ENCODE assay signal across 22 cellular contexts in the genomic region with DNA sequence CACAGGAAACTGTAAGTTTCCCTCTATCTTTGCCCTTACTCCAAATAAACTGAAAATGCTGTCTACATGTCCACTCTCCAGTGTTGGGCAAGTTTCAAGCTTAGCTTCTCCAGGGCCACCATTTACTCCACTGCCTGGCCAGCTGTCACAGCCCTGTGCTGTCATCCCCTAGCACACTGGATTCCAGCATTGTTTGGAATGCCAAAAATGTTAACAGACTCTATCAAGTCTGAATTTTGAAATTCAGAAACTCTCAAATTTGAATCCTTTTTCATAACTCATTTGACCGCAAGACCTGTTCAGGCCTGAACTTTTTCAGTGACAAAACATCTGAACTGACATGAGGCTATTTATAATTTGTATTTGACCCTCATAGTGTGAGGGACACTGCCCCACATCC. TPM values are rescaled to one million over a fixed set of nuclear protein-coding genes. Genes with fewer than 3 reads are reported as not detected.
DNase-seq lines count a peak whose midpoint lies in the region; ATAC-seq and TF ChIP-seq lines count a peak whose summit lies in the region.
"Had no signal": no experiment of that assay in that cellular context is flagged by ENCODE, and none has a peak within 500 bp of the region (broad histone marks: within the 10 kb centered on the region; RNA-seq: fewer than 3 reads in every experiment).

No MANE protein-coding gene starts in this region.

- CTCF ChIA-PET in IMR-90 (lab: Yijun Ruan, JAX): no interaction called here
- CTCF ChIA-PET in activated CD4-positive, alpha-beta memory T cell treated with anti-CD3 and anti-CD28 coated beads for 36 hours (lab: Charles Lee): no interaction called here

- no peak overlapping the region for H3K4me3 ChIP-seq in IMR-90 (ENCODE audit: insufficient read depth, low read depth, low read length)
- H3K4me3 ChIP-seq in trophoblast cell (ENCODE audit: low read depth, low read length): no peak overlapping the region
- no peak overlapping the region for H3K4me3 ChIP-seq in psoas muscle
- H3K4me3 ChIP-seq: A549; BLaER1 treated with 17β-estradiol and CSF1 and Interleukin-3, amounts not matched to agents 10 nM and 100 nM; GM23338 had no signal

- H4K20me1 ChIP-seq in IMR-90 (ENCODE audit: insufficient read depth, low read length): no peaks in the 10 kb centered on the region
- H4K20me1 ChIP-seq: BLaER1 treated with 17β-estradiol and CSF1 and Interleukin-3, amounts not matched to agents 10 nM and 100 nM had no signal

- dilution Hi-C loops in IMR-90 (cut with HindIII; ENCODE audit: low sequenced_read_pairs, unreplicated experiment): no loop called here

- H3K36me3 Mint-ChIP-seq in mesothelial cell of epicardium: no peaks in the 10 kb centered on the region
- no peaks in the 10 kb centered on the region for H3K36me3 Mint-ChIP-seq in activated CD4-positive, alpha-beta memory T cell treated with anti-CD3 and anti-CD28 coated beads for 36 hours
- H3K36me3 Mint-ChIP-seq: CD8-positive, alpha-beta memory T cell had no signal

- peak overlapping the region; percentile 41 for H3K4ac ChIP-seq in IMR-90 (ENCODE audit: low read depth, low read length)
- no peak overlapping the region for H3K4ac ChIP-seq in trophoblast cell (ENCODE audit: low read depth, low read length)

- H3K14ac ChIP-seq in IMR-90 (replicated peaks; ENCODE audit: low read depth, low read length) (no peak overlapping the region), trophoblast cell (ENCODE audit: low read length) (no peak overlapping the region)

- H3K27me3 Mint-ChIP-seq in mesothelial cell of epicardium (ENCODE audit: low read depth): no peaks in the 10 kb centered on the region
- peaks cover 8% of the 10 kb centered on the region for H3K27me3 Mint-ChIP-seq in activated CD4-positive, alpha-beta memory T cell treated with anti-CD3 and anti-CD28 coated beads for 36 hours

- H4K91ac ChIP-seq in IMR-90 (ENCODE audit: insufficient read depth, low read depth, low read length) (no peak overlapping the region), trophoblast cell (ENCODE audit: low read depth, low read length) (no peak overlapping the region)

- peaks cover 13% of the 10 kb centered on the region for H3K9me1 ChIP-seq in IMR-90 (ENCODE audit: insufficient read depth, low read length)

- H4K5ac ChIP-seq in IMR-90 (ENCODE audit: low read depth, low read length): no peak overlapping the region

- H3K4me1 ChIP-seq in IMR-90 (ENCODE audit: control insufficient read depth, insufficient read depth, low read length) (peaks cover 8% of the 10 kb centered on the region), trophoblast cell (ENCODE audit: control insufficient read depth in 1 of 2, insufficient read depth in 2 of 2, low read length in 2 of 2) (peaks cover 4 to 5% of the 10 kb centered on the region in 2 experiments), psoas muscle (no peaks in the 10 kb centered on the region)
- H3K4me1 ChIP-seq: A549, BE2C had no signal

- intact Hi-C loops in IMR-90 (cut with micrococcal nuclease): loop anchor here (2.0 kb wide), 1 partner anchor 38 kb away; no protein-coding TSS in a partner anchor
- intact Hi-C loops in psoas muscle (cut with DNase I): loop anchor here in 1 of 2 donors (10.0 kb wide), 2 partner anchors 150 to 180 kb away; no protein-coding TSS in a partner anchor
- intact Hi-C loops in activated CD4-positive, alpha-beta memory T cell treated with anti-CD3 and anti-CD28 coated beads for 36 hours (cut with micrococcal nuclease): no loop called here

- H3K79me1 ChIP-seq in IMR-90 (ENCODE audit: low read depth in 1 of 2, low read length in 2 of 2): no peaks in the 10 kb centered on the region
- peaks cover 2% of the 10 kb centered on the region for H3K79me1 ChIP-seq in trophoblast cell (ENCODE audit: low read length)

- H2BK120ac ChIP-seq in IMR-90 (ENCODE audit: low read depth, low read length) (peak overlapping the region; percentile 37; the same call in 1 of the 2 replicates), trophoblast cell (ENCODE audit: insufficient read depth, low read length, poor library complexity) (no peak overlapping the region)

- H2BK5ac ChIP-seq in IMR-90 (ENCODE audit: low read depth, low read length, poor library complexity, severe bottlenecking): no peak overlapping the region
- H2BK5ac ChIP-seq in trophoblast cell (ENCODE audit: low read depth, low read length, poor library complexity): no peak overlapping the region

- H3K27me3 ChIP-seq in IMR-90 (ENCODE audit: control insufficient read depth, insufficient read depth, low read length): no peaks in the 10 kb centered on the region
- H3K27me3 ChIP-seq in trophoblast cell (ENCODE audit: insufficient read depth, low read length): no peaks in the 10 kb centered on the region
- H3K27me3 ChIP-seq in psoas muscle (ENCODE audit: insufficient read depth in 3 of 3, low read length in 2 of 3): no peaks in the 10 kb centered on the region
- H3K27me3 ChIP-seq: BE2C; BLaER1 treated with 17β-estradiol and CSF1 and Interleukin-3, amounts not matched to agents 10 nM and 100 nM had no signal

- no peak for TF ChIP-seq RAD21 in IMR-90 (IDR thresholded peaks at IDR 0.05; ENCODE audit: low read length)

- H3K79me2 ChIP-seq in trophoblast cell (ENCODE audit: control insufficient read depth, insufficient read depth, low read length, poor library complexity): peaks cover 2% of the 10 kb centered on the region

- H3K9me3 ChIP-seq in IMR-90 (ENCODE audit: control insufficient read depth, insufficient read depth, low read length) (no peaks in the 10 kb centered on the region), trophoblast cell (ENCODE audit: insufficient read depth, low read depth, low read length) (no peaks in the 10 kb centered on the region), psoas muscle (no peaks in the 10 kb centered on the region)
- H3K9me3 ChIP-seq: A549; BE2C; BLaER1 treated with 17β-estradiol and CSF1 and Interleukin-3, amounts not matched to agents 10 nM and 100 nM had no signal

- H4K8ac ChIP-seq in IMR-90 (ENCODE audit: low read depth in 2 of 2, low read length in 2 of 2): no peak overlapping the region
- no peak overlapping the region for H4K8ac ChIP-seq in trophoblast cell (ENCODE audit: low read depth, low read length)

- WGBS in IMR-90 (ENCODE audit: extremely low coverage in 2 of 2, insufficient read length in 1 of 2), 2 experiments: no CpG with 5 or more reads among the region's 1 CpG
- WGBS in trophoblast cell (ENCODE audit: extremely low coverage, insufficient coverage, insufficient read length): no CpG with 5 or more reads among the region's 1 CpG
- WGBS in psoas muscle, 3 donors: 63 to 74% (median 69%) methylated on average over 1 of the region's 1 CpG

- peak overlapping the region; percentile 38; the same call in 1 of the 2 replicates for H3K23ac ChIP-seq in IMR-90 (ENCODE audit: low read depth, low read length)
- no peak overlapping the region for H3K23ac ChIP-seq in trophoblast cell (ENCODE audit: low read length)

- TF ChIP-seq POLR2A in IMR-90 (IDR thresholded peaks at IDR 0.05; ENCODE audit: low read depth, low read length): no peak

- in situ Hi-C loops in IMR-90 (cut with MboI; ENCODE audit: low sequenced_read_pairs): no loop called here

- H3K27ac Mint-ChIP-seq in mesothelial cell of epicardium: peak overlapping the region; percentile 30
- H3K27ac Mint-ChIP-seq in activated CD4-positive, alpha-beta memory T cell treated with anti-CD3 and anti-CD28 coated beads for 36 hours: no peak overlapping the region
- H3K27ac Mint-ChIP-seq: CD14-positive monocyte; CD4-positive, alpha-beta T cell; CD8-positive, alpha-beta memory T cell; GM23338 had no signal

- BruUV-seq in IMR-90 (replicated peaks; lab: Mats Ljungman, UMichigan): no TSS peak

- peaks cover 63% of the 10 kb centered on the region for H3K4me1 Mint-ChIP-seq in mesothelial cell of epicardium
- H3K4me1 Mint-ChIP-seq in activated CD4-positive, alpha-beta memory T cell treated with anti-CD3 and anti-CD28 coated beads for 36 hours (ENCODE audit: low read depth): peaks cover 3% of the 10 kb centered on the region

- DNase-seq in IMR-90 (no peak), mesothelial cell of epicardium (ENCODE audit: low spot score in 2 of 2, unreplicated experiment in 2 of 2) (no peak), trophoblast cell (peak; percentile 70 to 95), psoas muscle (no peak), islet precursor cell (no peak)
- DNase-seq in activated CD4-positive, alpha-beta memory T cell treated with anti-CD3 and anti-CD28 coated beads for 36 hours: no peak
- DNase-seq: 8988T; ACHN; AML-193; BE2C; Calu3; CD4-positive, alpha-beta T cell; CD8-positive, alpha-beta memory T cell; DMS53; DMS79 treated with DMSO at 0.1 percent for 48 hours; GF-D8; H9 had no signal

- H3K27ac ChIP-seq in IMR-90 (ENCODE audit: insufficient read depth, low read length) (no peak overlapping the region), trophoblast cell (ENCODE audit: low read depth, low read length) (no peak overlapping the region), psoas muscle (no peak overlapping the region)
- H3K27ac ChIP-seq: A549; BLaER1 treated with 17β-estradiol and CSF1 and Interleukin-3, amounts not matched to agents 10 nM and 100 nM had no signal

- H3K18ac ChIP-seq in IMR-90 (ENCODE audit: low read depth, low read length): no peak overlapping the region
- no peak overlapping the region for H3K18ac ChIP-seq in trophoblast cell (ENCODE audit: low read length)

- no peak overlapping the region for H3K9ac ChIP-seq in IMR-90 (ENCODE audit: low read depth, low read length)
- H3K9ac ChIP-seq in trophoblast cell (ENCODE audit: low read length): no peak overlapping the region
- H3K9ac ChIP-seq: BLaER1 treated with 17β-estradiol and CSF1 and Interleukin-3, amounts not matched to agents 10 nM and 100 nM had no signal

- H3K4me3 Mint-ChIP-seq in mesothelial cell of epicardium: no peak overlapping the region
- no peak overlapping the region for H3K4me3 Mint-ChIP-seq in activated CD4-positive, alpha-beta memory T cell treated with anti-CD3 and anti-CD28 coated beads for 36 hours
- H3K4me3 Mint-ChIP-seq: CD14-positive monocyte; CD4-positive, alpha-beta T cell; CD8-positive, alpha-beta memory T cell; GM23338; H9 had no signal

- no peak overlapping the region for H3K56ac ChIP-seq in IMR-90 (ENCODE audit: extremely low read depth, insufficient read depth, low read length)

- POLR2A ChIA-PET in IMR-90 (lab: Charles Lee; ENCODE audit: unreplicated experiment): no interaction called here
- POLR2A ChIA-PET in activated CD4-positive, alpha-beta memory T cell treated with anti-CD3 and anti-CD28 coated beads for 36 hours (lab: Charles Lee): no interaction called here

- peak overlapping the region; percentile 51 for H2BK20ac ChIP-seq in IMR-90 (ENCODE audit: low read depth, low read length)

- H2AFZ ChIP-seq in IMR-90 (replicated peaks; ENCODE audit: low read length, poor library complexity): no peak overlapping the region
- no peak overlapping the region for H2AFZ ChIP-seq in trophoblast cell (ENCODE audit: insufficient read depth, low read length, poor library complexity)
- H2AFZ ChIP-seq: GM23338 had no signal

- no peak overlapping the region for H4K12ac ChIP-seq in trophoblast cell (ENCODE audit: low read depth, low read length)

- H3K9me3 Mint-ChIP-seq in mesothelial cell of epicardium: no peaks in the 10 kb centered on the region
- H3K9me3 Mint-ChIP-seq in activated CD4-positive, alpha-beta memory T cell treated with anti-CD3 and anti-CD28 coated beads for 36 hours: no peaks in the 10 kb centered on the region
- H3K9me3 Mint-ChIP-seq: GM23338 had no signal

- H3K4me2 ChIP-seq in IMR-90 (ENCODE audit: low read depth, low read length): no peak overlapping the region
- no peak overlapping the region for H3K4me2 ChIP-seq in trophoblast cell (ENCODE audit: low read length)
- H3K4me2 ChIP-seq: A549; BLaER1 treated with 17β-estradiol and CSF1 and Interleukin-3, amounts not matched to agents 10 nM and 100 nM; GM23338 had no signal

- no peak for TF ChIP-seq CTCF in IMR-90 (conservative IDR thresholded peaks at IDR 0.05; ENCODE audit: low read depth, low read length)
- no peak for TF ChIP-seq CTCF in mesothelial cell of epicardium (IDR thresholded peaks at IDR 0.05; ENCODE audit: unreplicated experiment)
- TF ChIP-seq CTCF in psoas muscle (IDR thresholded peaks at IDR 0.05): no peak

- peak overlapping the region; percentile 44; the same call in 2 of the 3 replicates for H2BK15ac ChIP-seq in IMR-90 (ENCODE audit: low read depth, low read length)

- H2AK9ac ChIP-seq in IMR-90 (replicated peaks; ENCODE audit: low read depth, low read length, poor library complexity): no peak overlapping the region

- H2AK5ac ChIP-seq in IMR-90 (ENCODE audit: low read depth, low read length) (0 out of 2 replicates have a peak overlapping the region, but pooled peaks have one; percentile 77), trophoblast cell (ENCODE audit: low read length) (no peak overlapping the region)

- H2BK12ac ChIP-seq in trophoblast cell (ENCODE audit: low read length): no peak overlapping the region

- no peak for ATAC-seq in IMR-90 (ENCODE audit: low read depth)
- ATAC-seq in psoas muscle: no peak
- ATAC-seq: A549, GM23338, HCT116 had no signal

- H3K36me3 ChIP-seq in IMR-90 (ENCODE audit: control insufficient read depth, insufficient read depth, low read length) (no peaks in the 10 kb centered on the region), trophoblast cell (ENCODE audit: control insufficient read depth in 1 of 2, insufficient read depth in 2 of 2, low read length in 2 of 2) (no peaks in the 10 kb centered on the region), psoas muscle (ENCODE audit: insufficient read depth in 1 of 2, low read depth in 1 of 2) (no peaks in the 10 kb centered on the region)
- H3K36me3 ChIP-seq: BE2C; BLaER1 treated with 17β-estradiol and CSF1 and Interleukin-3, amounts not matched to agents 10 nM and 100 nM had no signal

RNA-seq across cellular contexts. Expression of a gene that starts 5.2 kb away (rescaled TPM):
- 2.8 and 3.8 TPM in 2 replicates for total RNA-seq in IMR-90 (2012; rRNA removed)
- polyA plus RNA-seq in IMR-90 (2012; rRNA removed): 1.3 and 1.8 TPM in 2 replicates
- 0.56 and 0.70 TPM in 2 replicates for polyA plus RNA-seq in IMR-90 (2012; cell fraction: cytosol; rRNA removed)
- 0.33 and 3.3 TPM in 2 replicates for polyA plus RNA-seq in IMR-90 (2012; cell fraction: nucleus; rRNA removed; ENCODE audit: low replicate concordance)
- total RNA-seq in mesothelial cell of epicardium: 153 to 161 TPM (median 159 TPM) in 3 replicates
- polyA plus RNA-seq in trophoblast cell (2013): 33.3 and 36.5 TPM in 2 replicates
- total RNA-seq in psoas muscle: 1 to 10 TPM; 2.1 to 8.8 (median 6.4) TPM
- polyA plus RNA-seq in psoas muscle: 1 to 10 TPM in 1 of 3 donors, under 1 TPM in 2; 0.65 to 3.0 (median 0.79) TPM
- total RNA-seq in activated CD4-positive, alpha-beta memory T cell treated with anti-CD3 and anti-CD28 coated beads for 36 hours: not detected
- total RNA-seq: Calu3; CD4-positive, alpha-beta T cell; CD8-positive, alpha-beta memory T cell had no signal
- polyA plus RNA-seq: CD14-positive monocyte; CD8-positive, alpha-beta memory T cell had no signal

Comparison
In these comparisons a context has a peak if more than half of its experiments do, and no peak if none do; other contexts are left out.
1. DNase-seq: peak in trophoblast cell (2 of 2); none in IMR-90 (single experiment), mesothelial cell of epicardium (0 of 2), psoas muscle (0 of 2), activated CD4-positive, alpha-beta memory T cell treated with anti-CD3 and anti-CD28 coated beads for 36 hours (single experiment) and islet precursor cell (single experiment).
2. RNA of a gene that starts 5.2 kb away (total RNA-seq): 153 to 161 TPM in mesothelial cell of epicardium; 2.1 to 8.8 TPM in psoas muscle, 2.8 to 3.8 TPM in IMR-90 and not detected in activated CD4-positive, alpha-beta memory T cell treated with anti-CD3 and anti-CD28 coated beads for 36 hours; every median in the first group is over 10 times any median in the second.